In the genomic region with DNA sequence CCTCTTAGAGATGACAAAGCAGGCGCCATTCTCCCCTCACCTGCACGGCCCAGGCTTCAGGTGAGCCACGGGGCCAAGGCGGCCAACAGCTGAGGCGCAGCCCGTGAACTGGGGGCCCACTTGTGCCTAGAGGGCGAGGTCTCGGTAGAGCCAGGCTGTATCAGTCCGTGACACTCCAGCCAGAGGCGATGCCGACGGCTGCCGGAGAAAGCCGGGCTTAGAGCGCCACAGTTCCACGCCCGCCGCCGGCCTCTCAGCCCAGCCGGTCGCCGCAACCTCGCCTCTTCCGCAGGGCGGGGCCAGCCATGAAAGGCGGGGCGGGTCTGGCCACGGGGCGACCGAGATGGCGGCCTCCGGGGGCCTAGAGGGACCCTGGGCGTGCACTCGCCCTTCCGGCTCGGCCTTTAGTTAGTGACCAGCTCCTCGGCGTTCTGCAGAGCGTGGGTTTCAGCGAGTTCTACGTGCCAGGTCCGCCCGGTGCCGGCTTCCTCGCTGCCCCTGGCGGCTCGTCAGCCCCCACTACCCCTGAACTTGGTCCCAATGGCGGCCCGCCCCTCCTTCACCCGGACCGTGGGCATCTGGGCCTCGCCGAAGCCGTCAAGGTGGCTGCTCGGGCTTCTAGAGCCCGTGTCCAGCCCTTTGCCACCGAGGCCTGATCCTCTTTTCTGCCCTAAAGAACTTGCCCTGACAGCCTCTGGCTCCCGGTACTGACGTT, we compare ENCODE assay signal across 7 cellular contexts. TPM values are rescaled to one million over a fixed set of nuclear protein-coding genes. Genes with fewer than 3 reads are reported as not detected.
A peak's percentile ranks its signal among the peaks of the same experiment; 100 is the strongest.
DNase-seq lines count a peak whose midpoint lies in the region; ATAC-seq and TF ChIP-seq lines count a peak whose summit lies in the region.

TSS of gene ZNF621 (plus strand) at position 390 of the 715 bp plus-strand sequence. CDS start 881 bp downstream, outside the sequence.

- no peaks in the 10 kb centered on the region for H3K9me3 ChIP-seq in hepatocyte (ENCODE audit: low read depth)

- ATAC-seq in GM18498 (IDR thresholded peaks at IDR 0.05; ENCODE audit: unreplicated experiment) (peak; percentile 99), HG02763 (IDR thresholded peaks at IDR 0.05; ENCODE audit: unreplicated experiment) (peak; percentile 98)

- H3K79me2 ChIP-seq in hepatocyte = peaks cover 32% of the 10 kb centered on the region

- H2AFZ ChIP-seq in hepatocyte = peak within 1 kb of the TSS; percentile 96

- no peaks in the 10 kb centered on the region for H3K9me2 ChIP-seq in hepatocyte (replicated peaks; ENCODE audit: insufficient read depth)

- DNase-seq in NCI-H146 (lab: John Stamatoyannopoulos, UW) (peak; percentile 80), T-helper 22 cell (ENCODE audit: low read depth) (peak; percentile 56), astrocyte of the cerebellum (ENCODE audit: low read depth) (peak; percentile 41), hepatocyte (ENCODE audit: low spot score) (peak; percentile 95), retinal pigment epithelial cell (ENCODE audit: low read depth) (peak; percentile 44)

- H3K4me3 ChIP-seq in astrocyte of the cerebellum (ENCODE audit: low read depth, low read length) (peak within 1 kb of the TSS; percentile 73), hepatocyte (peak within 1 kb of the TSS; percentile 64), retinal pigment epithelial cell (ENCODE audit: low read length) (peak within 1 kb of the TSS; percentile 89)

- in situ Hi-C loops in astrocyte of the cerebellum (cut with HindIII; ENCODE audit: low sequenced_read_pairs) = no loop called here

- H3K27ac ChIP-seq in hepatocyte = peak within 1 kb of the TSS; percentile 96

- H3K27me3 ChIP-seq in hepatocyte = no peaks in the 10 kb centered on the region

- no peaks in the 10 kb centered on the region for H3K36me3 ChIP-seq in hepatocyte (replicated peaks; ENCODE audit: insufficient read depth, low read depth)

- TF ChIP-seq CTCF in astrocyte of the cerebellum (IDR thresholded peaks at IDR 0.05; ENCODE audit: low read depth, low read length, missing control alignments) = no peak
- TF ChIP-seq CTCF in hepatocyte (IDR thresholded peaks at IDR 0.05; ENCODE audit: poor library complexity) = no peak
- no peak for TF ChIP-seq CTCF in retinal pigment epithelial cell (conservative IDR thresholded peaks at IDR 0.05; ENCODE audit: low read depth, low read length)

- under 1% methylated on average over 40 of the region's 59 CpGs for WGBS in hepatocyte (ENCODE audit: low lambda C conversion rate, missing lambda C conversion rate)

- H3K4me1 ChIP-seq in hepatocyte (ENCODE audit: insufficient read depth) = peaks cover 4% of the 10 kb centered on the region

- no peaks in the 10 kb centered on the region for H4K20me1 ChIP-seq in hepatocyte (ENCODE audit: insufficient read depth, poor library complexity, severe bottlenecking)

- peak within 1 kb of the TSS; percentile 87 for H3K4me2 ChIP-seq in hepatocyte

RNA-seq across cellular contexts. Expression of gene ZNF621, which starts in this region (rescaled TPM):
- 12.3 and 14.7 TPM in 2 replicates for total RNA-seq in hepatocyte
- 5.9 and 8.6 TPM in 2 replicates for polyA plus RNA-seq in hepatocyte

Comparison
In these comparisons a context has a peak if more than half of its experiments do, and no peak if none do; other contexts are left out.
1. Peak in every context shown above with its lines: DNase-seq, ATAC-seq, H3K4me3 ChIP-seq and H3K27ac ChIP-seq.
2. DNase-seq: peak in every context shown above with its lines; median percentile 95 in hepatocyte; 80 in NCI-H146; 56 in T-helper 22 cell; 44 in retinal pigment epithelial cell; 41 in astrocyte of the cerebellum.